ENCODE assay signal across 16 cellular contexts in genomic region chr3:95750097-95750496, GRCh38.
DNase-seq lines count a peak whose midpoint lies in the region; ATAC-seq and TF ChIP-seq lines count a peak whose summit lies in the region.
"Had no signal": no experiment of that assay in that cellular context is flagged by ENCODE, and none has a peak within 500 bp of the region (broad histone marks: within the 10 kb centered on the region; RNA-seq: fewer than 3 reads in every experiment).

No MANE protein-coding gene starts in this region.

- intact Hi-C loops in body of pancreas (cut with DNase I): no loop called here

- no peak overlapping the region for H3K4me3 ChIP-seq in body of pancreas
- H3K4me3 ChIP-seq: K562, SK-N-MC had no signal

- no peaks in the 10 kb centered on the region for H3K36me3 Mint-ChIP-seq in activated naive CD4-positive, alpha-beta T cell treated with anti-CD3 and anti-CD28 coated beads, Interleukin-2, amount 50 U/mL, for 72 hours
- H3K36me3 Mint-ChIP-seq: CD14-positive monocyte had no signal

- peak overlapping the region in 1 of 4 donors; percentile 21 for H3K27ac ChIP-seq in body of pancreas
- H3K27ac ChIP-seq: 22Rv1, SK-N-MC had no signal

- H3K36me3 ChIP-seq in body of pancreas (replicated peaks in 1 of 2; ENCODE audit: insufficient read depth in 1 of 2, low read depth in 2 of 2): no peaks in the 10 kb centered on the region

- no peak overlapping the region for H3K27ac Mint-ChIP-seq in activated naive CD4-positive, alpha-beta T cell treated with anti-CD3 and anti-CD28 coated beads, Interleukin-2, amount 50 U/mL, for 72 hours
- H3K27ac Mint-ChIP-seq: CD14-positive monocyte had no signal

- no peak for TF ChIP-seq POLR2A in body of pancreas (IDR thresholded peaks at IDR 0.05)

- H3K27me3 ChIP-seq in body of pancreas: no peaks in the 10 kb centered on the region

- peaks cover 0 to 3% of the 10 kb centered on the region in 2 donors for H3K9me3 Mint-ChIP-seq in activated naive CD4-positive, alpha-beta T cell treated with anti-CD3 and anti-CD28 coated beads, Interleukin-2, amount 50 U/mL, for 72 hours

- no peaks in the 10 kb centered on the region for H3K9me3 ChIP-seq in body of pancreas

- ATAC-seq in body of pancreas (peak; percentile 65), HG02623 (IDR thresholded peaks at IDR 0.05; ENCODE audit: unreplicated experiment) (no peak)
- ATAC-seq in activated naive CD4-positive, alpha-beta T cell treated with anti-CD3 and anti-CD28 coated beads, Interleukin-2, amount 50 U/mL, for 72 hours: no peak
- ATAC-seq: K562, Panc1 had no signal

- TF ChIP-seq CTCF in body of pancreas (IDR thresholded peaks at IDR 0.05): no peak

- 15 to 16% methylated on average over 3 of the region's 3 CpGs for WGBS in body of pancreas, 2 donors

- DNase-seq in NCI-H1105 treated with DMSO at 0.1 percent for 48 hours (lab: John Stamatoyannopoulos, UW) (peak; percentile 16), NCI-H1105 (lab: John Stamatoyannopoulos, UW) (no peak), NCI-H524 (lab: John Stamatoyannopoulos, UW) (peak; percentile 83 to 98), body of pancreas (peak in 2 of 4 donors; percentile 27 to 56), renal cortical epithelial cell (ENCODE audit: low read depth) (peak; percentile 35)
- DNase-seq in activated naive CD4-positive, alpha-beta T cell treated with anti-CD3 and anti-CD28 coated beads, Interleukin-2, amount 50 U/mL, for 72 hours (ENCODE audit: low spot score in 2 of 2): no peak
- DNase-seq in activated T-cell treated with anti-CD3 and anti-CD28 coated beads, Interleukin-2, amount 50 U/mL, for 48 hours: no peak
- DNase-seq: GF-D8, NCI-H187 treated with DMSO at 0.1 percent for 48 hours, NCI-H526 had no signal

- H3K4me1 ChIP-seq in body of pancreas: peaks cover 6% of the 10 kb centered on the region

Comparison
In these comparisons a context has a peak if more than half of its experiments do, and no peak if none do; other contexts are left out.
1. DNase-seq: peak in NCI-H1105 treated with DMSO at 0.1 percent for 48 hours (single experiment), NCI-H524 (2 of 2) and renal cortical epithelial cell (single experiment); none in NCI-H1105 (single experiment), activated naive CD4-positive, alpha-beta T cell treated with anti-CD3 and anti-CD28 coated beads, Interleukin-2, amount 50 U/mL, for 72 hours (0 of 2) and activated T-cell treated with anti-CD3 and anti-CD28 coated beads, Interleukin-2, amount 50 U/mL, for 48 hours (0 of 2).